ENCODE assay signal across 30 cellular contexts in the genomic region with DNA sequence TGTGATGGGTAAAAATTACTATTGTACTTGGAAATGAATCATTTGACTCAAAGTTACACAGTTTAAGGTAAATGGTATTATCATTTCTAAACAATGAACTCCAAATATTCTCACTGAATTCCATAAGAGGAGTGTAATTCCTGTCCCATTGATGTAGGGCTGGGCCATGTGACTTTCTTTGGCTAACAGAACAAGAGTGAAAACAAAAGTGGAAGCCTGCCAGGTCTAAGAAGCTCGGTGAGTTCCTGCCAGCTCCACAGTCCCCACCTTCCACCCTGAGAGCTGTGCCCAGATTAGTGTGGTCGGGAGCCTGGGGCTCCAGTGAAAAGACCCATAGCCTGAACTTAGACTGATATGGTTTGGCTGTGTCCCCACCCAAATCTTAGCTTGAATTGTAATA. TPM values are rescaled to one million over a fixed set of nuclear protein-coding genes. Genes with fewer than 3 reads are reported as not detected.
DNase-seq lines count a peak whose midpoint lies in the region; ATAC-seq, FAIRE-seq and TF ChIP-seq lines count a peak whose summit lies in the region.
"Had no signal": no experiment of that assay in that cellular context is flagged by ENCODE, and none has a peak within 500 bp of the region (broad histone marks: within the 10 kb centered on the region; RNA-seq: fewer than 3 reads in every experiment).

No MANE protein-coding gene starts in this region.

- intact Hi-C loops in GM12878 (cut with micrococcal nuclease; ENCODE audit: unreplicated experiment), result no loop called here

- TF ChIP-seq POLR2A in GM12878 (IDR thresholded peaks at IDR 0.05; ENCODE audit: low read depth, low read length), result no peak

- H3K4me3 Mint-ChIP-seq in H9, result no peak overlapping the region
- H3K4me3 Mint-ChIP-seq: activated CD4-positive, alpha-beta memory T cell treated with anti-CD3 and anti-CD28 coated beads, Interleukin-2, amount 10 ng/mL, durations not matched to agents 7 days and 5 days; activated naive CD8-positive, alpha-beta T cell; neural crest cell; stimulated activated memory B cell treated with anti-CD40 and anti-IgM and Interleukin-4, amounts not matched to agents 10 μg/mL and 1 μg/mL and 100 μg/mL, for 72 hours had no signal

- no peak for DNase-seq in GM12878 (ENCODE audit: low read depth, low spot score)
- peak; percentile 2 for DNase-seq in kidney glomerular epithelial cell (lab: John Stamatoyannopoulos, UW)
- no peak for DNase-seq in NCI-H446 treated with DMSO at 0.1 percent for 48 hours (lab: John Stamatoyannopoulos, UW)
- no peak for DNase-seq in C1 segment of cervical spinal cord (lab: John Stamatoyannopoulos, UW)
- DNase-seq in H9, result no peak
- DNase-seq: activated CD4-positive, alpha-beta memory T cell treated with anti-CD3 and anti-CD28 coated beads, Interleukin-2, amount 10 ng/mL, durations not matched to agents 7 days and 5 days; activated CD4-positive, alpha-beta T cell treated with anti-CD3 and anti-CD28 coated beads for 1 hour; cerebellar nuclear complex; DND-41; H7; KG1; mammary epithelial cell; NCI-H1436; stimulated activated CD4-positive, alpha-beta T cell treated with anti-CD3 and anti-CD28 coated beads, Interleukin-4, amount 100 ng/mL, for 4 hours; T-helper 2 cell; uterus had no signal

- H3K18ac ChIP-seq in H9 (ENCODE audit: insufficient read length, low read depth, low read length), result no peak overlapping the region

- H3K79me2 ChIP-seq in GM12878 (ENCODE audit: control insufficient read depth, insufficient read depth, low read length) (no peaks in the 10 kb centered on the region), H9 (ENCODE audit: insufficient read depth, low read length) (no peaks in the 10 kb centered on the region)
- H3K79me2 ChIP-seq: parathyroid adenoma had no signal

- no peak overlapping the region for H2AK5ac ChIP-seq in H9 (ENCODE audit: insufficient read length, low read length)

- H4K5ac ChIP-seq in H9 (ENCODE audit: insufficient read length, low read depth, low read length), result no peak overlapping the region

- H3K4ac ChIP-seq in H9 (ENCODE audit: low read depth, low read length), result no peak overlapping the region

- TF ChIP-seq RAD21 in GM12878 (IDR thresholded peaks at IDR 0.05; ENCODE audit: insufficient read depth, low read depth, low read length), result no peak

- H3K4me1 ChIP-seq in GM12878 (ENCODE audit: control insufficient read depth, insufficient read depth, low read length), result no peaks in the 10 kb centered on the region
- H3K4me1 ChIP-seq in H9 (ENCODE audit: insufficient read depth, low read length), result no peaks in the 10 kb centered on the region; the same call in 1 of the 2 replicates
- H3K4me1 ChIP-seq: ascending aorta, parathyroid adenoma, uterus had no signal

- no peak overlapping the region for H3K9ac ChIP-seq in GM12878 (ENCODE audit: control insufficient read depth, insufficient read depth, low read length)
- no peak overlapping the region for H3K9ac ChIP-seq in H9 (ENCODE audit: extremely low read depth, insufficient read length, low read length)
- H3K9ac ChIP-seq: parathyroid adenoma had no signal

- H3T11ph ChIP-seq in H9 (ENCODE audit: low read length), result no peak overlapping the region

- TF ChIP-seq EP300 in GM12878 (IDR thresholded peaks at IDR 0.05; ENCODE audit: borderline replicate concordance in 1 of 2, control insufficient read depth in 1 of 2, low read depth in 2 of 2, low read length in 2 of 2), result no peak

- SMC1A ChIA-PET in GM12878 (lab: Charles Lee; ENCODE audit: uncharacterized antibody, unreplicated experiment), result no interaction called here

- ATAC-seq in GM18502 (IDR thresholded peaks at IDR 0.05; ENCODE audit: poor library complexity, unreplicated experiment), result peak; percentile 50
- ATAC-seq in HG03432 (IDR thresholded peaks at IDR 0.05; ENCODE audit: unreplicated experiment), result peak; percentile 46
- ATAC-seq in GM12878, result no peak
- ATAC-seq in GM18870 (IDR thresholded peaks at IDR 0.05; ENCODE audit: unreplicated experiment), result no peak
- ATAC-seq: sciatic nerve; stimulated activated memory B cell treated with anti-CD40 and anti-IgM and Interleukin-4, amounts not matched to agents 10 μg/mL and 1 μg/mL and 100 μg/mL, for 72 hours had no signal

- no peak overlapping the region for H2BK120ac ChIP-seq in H9 (ENCODE audit: low read depth, low read length, poor library complexity, severe bottlenecking)

- no peak overlapping the region for H2BK5ac ChIP-seq in H9 (ENCODE audit: insufficient read length, low read length)

- no peaks in the 10 kb centered on the region for H3K36me3 ChIP-seq in GM12878 (ENCODE audit: control insufficient read depth in 2 of 2, insufficient read depth in 2 of 2, low read length in 1 of 2)
- H3K36me3 ChIP-seq: ascending aorta, thoracic aorta, uterus had no signal

- H3K4me2 ChIP-seq in GM12878 (ENCODE audit: control insufficient read depth, insufficient read depth) (no peak overlapping the region), H9 (ENCODE audit: insufficient read depth, insufficient read length, low read length) (no peak overlapping the region)

- H3K27ac Mint-ChIP-seq in H9, result no peak overlapping the region; a peak in 1 of 7 replicates
- H3K27ac Mint-ChIP-seq: activated CD4-positive, alpha-beta memory T cell treated with anti-CD3 and anti-CD28 coated beads, Interleukin-2, amount 10 ng/mL, durations not matched to agents 7 days and 5 days; activated naive CD8-positive, alpha-beta T cell; stimulated activated memory B cell treated with anti-CD40 and anti-IgM and Interleukin-4, amounts not matched to agents 10 μg/mL and 1 μg/mL and 100 μg/mL, for 72 hours had no signal

- POLR2A ChIA-PET in GM12878 (lab: Charles Lee), result no interaction called here

- H2BK12ac ChIP-seq in H9 (ENCODE audit: insufficient read length, low read depth, low read length), result no peak overlapping the region

- H3K9me3 Mint-ChIP-seq in H9, result peaks cover 3 to 9% of the 10 kb centered on the region in 2 experiments
- H3K9me3 Mint-ChIP-seq: activated CD4-positive, alpha-beta memory T cell treated with anti-CD3 and anti-CD28 coated beads, Interleukin-2, amount 10 ng/mL, durations not matched to agents 7 days and 5 days; neural crest cell had no signal

- FAIRE-seq in GM12878 (lab: Jason Lieb, UNC), result no peak
- FAIRE-seq: HTR-8/SVneo had no signal

- TF ChIP-seq CTCF in GM12878 (IDR thresholded peaks at IDR 0.05 in 2 of 3, conservative IDR thresholded peaks at IDR 0.05 in 1 of 3; ENCODE audit: control insufficient read depth in 2 of 3, extremely low read depth in 1 of 3, insufficient read depth in 1 of 3, low read depth in 3 of 3, low read length in 3 of 3) (no peak), H9 (conservative IDR thresholded peaks at IDR 0.05) (no peak)

- peaks cover 0 to 2% of the 10 kb centered on the region in 2 experiments; a peak in 2 of 4 replicates for H3K27me3 ChIP-seq in GM12878 (replicated peaks in 1 of 2; ENCODE audit: control insufficient read depth in 2 of 2, insufficient read depth in 2 of 2, low read length in 1 of 2)
- H3K27me3 ChIP-seq in H9 (ENCODE audit: insufficient read depth, low read length), result no peaks in the 10 kb centered on the region
- H3K27me3 ChIP-seq: ascending aorta, uterus had no signal

- no peak overlapping the region for H4K91ac ChIP-seq in H9 (ENCODE audit: insufficient read length, low read depth, low read length)

- H2AFZ ChIP-seq in GM12878 (ENCODE audit: control insufficient read depth, low read depth, low read length) (no peak overlapping the region; the same call in 1 of the 2 replicates), H9 (ENCODE audit: low read length) (no peak overlapping the region)
- H2AFZ ChIP-seq: parathyroid adenoma had no signal

- 0 out of 2 replicates have a peak overlapping the region, but pooled peaks have one; percentile 32 for H3K4me3 ChIP-seq in GM12878
- H3K4me3 ChIP-seq: ascending aorta, thoracic aorta, uterus had no signal

- no peak overlapping the region for H3K56ac ChIP-seq in H9 (ENCODE audit: insufficient read length, low read depth, low read length)

- H3K9me3 ChIP-seq in GM12878 (replicated peaks; ENCODE audit: control insufficient read depth, insufficient read depth, low read length) (no peaks in the 10 kb centered on the region; the same call in 2 of the 3 replicates), H9 (ENCODE audit: control insufficient read depth, low read depth, low read length) (no peaks in the 10 kb centered on the region)
- H3K9me3 ChIP-seq: ascending aorta, thoracic aorta, uterus had no signal

- BruUV-seq in GM12878 (replicated peaks; lab: Mats Ljungman, UMichigan), result no TSS peak

- 0% methylated on average over 2 of the region's 2 CpGs for WGBS in GM12878 (ENCODE audit: insufficient coverage, insufficient replicate concordance, low lambda C conversion rate, missing lambda C conversion rate)
- WGBS in H9 (ENCODE audit: extremely low coverage, insufficient read length, low lambda C conversion rate), result no CpG with 5 or more reads among the region's 2 CpGs

- H4K20me1 ChIP-seq in GM12878 (ENCODE audit: control insufficient read depth, insufficient read depth), result no peaks in the 10 kb centered on the region
- H4K20me1 ChIP-seq in H9 (ENCODE audit: control insufficient read depth, insufficient read depth, insufficient read length), result no peaks in the 10 kb centered on the region

- CTCF ChIA-PET in GM12878 (lab: Yijun Ruan, JAX), result no interaction called here

- no peak overlapping the region for H3K23ac ChIP-seq in H9 (ENCODE audit: insufficient read length, low read depth, low read length)

- in situ Hi-C loops in GM12878 (cut with MboI), result no loop called here

- peaks cover 30% of the 10 kb centered on the region for H3K27me3 Mint-ChIP-seq in H9 (ENCODE audit: low read depth)
- H3K27me3 Mint-ChIP-seq: activated naive CD8-positive, alpha-beta T cell had no signal

- no peaks in the 10 kb centered on the region for H3K79me1 ChIP-seq in H9 (ENCODE audit: insufficient read depth, low read depth, low read length, poor library complexity, severe bottlenecking)

- H2BK20ac ChIP-seq in H9 (ENCODE audit: low read depth, low read length, poor library complexity, severe bottlenecking), result no peak overlapping the region

- no peaks in the 10 kb centered on the region for H3K23me2 ChIP-seq in H9 (ENCODE audit: insufficient read length, low read depth, low read length, poor library complexity, severe bottlenecking)

- H4K8ac ChIP-seq in H9 (replicated peaks; ENCODE audit: insufficient read length, low read depth, low read length), result no peak overlapping the region

- H2BK15ac ChIP-seq in H9 (ENCODE audit: low read depth, low read length), result no peak overlapping the region

- H3K27ac ChIP-seq in GM12878 (ENCODE audit: control insufficient read depth, insufficient read depth) (no peak overlapping the region), H9 (ENCODE audit: insufficient read length, low read depth, low read length) (no peak overlapping the region)
- H3K27ac ChIP-seq: ascending aorta, C4-2B, parathyroid adenoma, RWPE1, thoracic aorta, uterus had no signal

- RAD21 ChIA-PET in GM12878 (lab: Charles Lee; ENCODE audit: unreplicated experiment), result no interaction called here

- H3K4me1 Mint-ChIP-seq in H9, result peaks cover 17 to 19% of the 10 kb centered on the region in 2 experiments
- H3K4me1 Mint-ChIP-seq: activated CD4-positive, alpha-beta memory T cell treated with anti-CD3 and anti-CD28 coated beads, Interleukin-2, amount 10 ng/mL, durations not matched to agents 7 days and 5 days; neural crest cell; stimulated activated memory B cell treated with anti-CD40 and anti-IgM and Interleukin-4, amounts not matched to agents 10 μg/mL and 1 μg/mL and 100 μg/mL, for 72 hours had no signal

- H3K14ac ChIP-seq in H9 (ENCODE audit: insufficient read depth, low read length), result no peak overlapping the region

- H3K36me3 Mint-ChIP-seq in H9 (ENCODE audit: insufficient read depth in 1 of 3, low read depth in 3 of 3), result peaks cover 1 to 14% (median 2%) of the 10 kb centered on the region in 3 experiments; a peak in 3 of 7 replicates
- H3K36me3 Mint-ChIP-seq: activated naive CD8-positive, alpha-beta T cell; stimulated activated memory B cell treated with anti-CD40 and anti-IgM and Interleukin-4, amounts not matched to agents 10 μg/mL and 1 μg/mL and 100 μg/mL, for 72 hours had no signal

RNA-seq across cellular contexts. Expression of a gene that starts 24.6 kb away (rescaled TPM):
- total RNA-seq in GM12878 (2013; cell fraction: nucleolus; rRNA removed), result 0.17 TPM in 1 of 2 replicates, not detected in the other
- not detected in 2 replicates for total RNA-seq in GM12878 (2014; rRNA removed)
- total RNA-seq in GM12878 (2014; rRNA removed; fragmentation: Illumina TruSeq; extraction: Trizol), result not detected in 2 replicates
- total RNA-seq in GM12878 (2021), result not detected in 2 replicates
- 0.64 TPM for polyA plus RNA-seq in GM12878 (2011; ENCODE audit: low read depth)
- polyA plus RNA-seq in GM12878 (2011; rRNA removed), result 2.1 and 2.5 TPM in 2 replicates
- 3.5 and 4.7 TPM in 2 replicates for polyA plus RNA-seq in GM12878 (2011; cell fraction: cytosol; rRNA removed)
- 10.0 and 11.5 TPM in 2 replicates for polyA plus RNA-seq in GM12878 (2011; cell fraction: nucleus; rRNA removed)
- polyA plus RNA-seq in GM12878 (2012), result 1.6 and 1.8 TPM in 2 replicates
- polyA plus RNA-seq in GM12878 (2014; fragmentation: Illumina TruSeq; extraction: Trizol), result not detected in 2 replicates
- polyA plus RNA-seq in GM12878 (2014; fragmentation: Nextera tagmentation; extraction: Ambion mirVana), result not detected
- polyA plus RNA-seq in GM12878 (2014; rRNA removed), result 0.04 TPM in 1 of 2 replicates, not detected in the other
- under 1 TPM in 1 of 2 experiments, not detected in 1; 0.06 TPM for polyA plus RNA-seq in GM12878 (2016; fragmentation: Nextera tagmentation; extraction: Ambion mirVana)
- polyA minus RNA-seq in GM12878 (2011; rRNA and poly(A)+ RNA removed), result 1.1 and 2.0 TPM in 2 replicates
- 1.1 and 1.6 TPM in 2 replicates for polyA minus RNA-seq in GM12878 (2011; cell fraction: cytosol; rRNA and poly(A)+ RNA removed)
- polyA minus RNA-seq in GM12878 (2011; cell fraction: nucleus; rRNA and poly(A)+ RNA removed), result 0.86 and 1.1 TPM in 2 replicates
- 0.31 and 0.48 TPM in 2 replicates for total RNA-seq in H9 (2021)
- total RNA-seq: activated CD4-positive, alpha-beta memory T cell treated with anti-CD3 and anti-CD28 coated beads, Interleukin-2, amount 10 ng/mL, durations not matched to agents 7 days and 5 days; ascending aorta; kidney epithelial cell; mammary epithelial cell; neural crest cell; sciatic nerve; thoracic aorta; uterus had no signal
- polyA plus RNA-seq: mammary epithelial cell had no signal

Comparison
In these comparisons a context has a peak if more than half of its experiments do, and no peak if none do; other contexts are left out.
1. ATAC-seq: peak in GM18502 (single experiment) and HG03432 (single experiment); none in GM12878 (single experiment) and GM18870 (single experiment).